Comparison of ENCODE assay signal across 1 cellular context in the genomic region with DNA sequence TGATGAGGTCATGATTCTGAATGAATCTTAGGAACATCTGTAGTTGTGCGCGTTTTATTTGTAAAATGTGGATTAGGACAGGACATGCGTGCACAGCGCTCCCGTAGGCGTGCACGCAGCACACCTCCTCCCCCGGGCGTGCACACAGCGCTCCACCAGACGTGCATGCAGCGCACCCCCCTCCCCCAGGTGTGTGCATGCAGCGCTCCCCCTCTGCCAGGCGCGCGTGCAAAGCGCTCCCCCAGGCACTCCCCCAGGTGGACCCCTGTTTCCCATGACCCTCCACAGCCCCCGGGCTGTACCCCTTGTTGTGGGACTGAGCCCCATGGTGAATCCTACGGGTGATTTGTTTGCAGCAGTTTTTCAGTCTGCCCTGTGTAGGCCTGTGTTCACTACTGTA.
TF ChIP-seq lines count a peak whose summit lies in the region.

No MANE protein-coding gene starts in this region.

TF ChIP-seq in SK-N-SH, 30 proteins besides CTCF, POLR2A, EP300 and RAD21 (continued from another document):
- TF ChIP-seq, protein P1, sequence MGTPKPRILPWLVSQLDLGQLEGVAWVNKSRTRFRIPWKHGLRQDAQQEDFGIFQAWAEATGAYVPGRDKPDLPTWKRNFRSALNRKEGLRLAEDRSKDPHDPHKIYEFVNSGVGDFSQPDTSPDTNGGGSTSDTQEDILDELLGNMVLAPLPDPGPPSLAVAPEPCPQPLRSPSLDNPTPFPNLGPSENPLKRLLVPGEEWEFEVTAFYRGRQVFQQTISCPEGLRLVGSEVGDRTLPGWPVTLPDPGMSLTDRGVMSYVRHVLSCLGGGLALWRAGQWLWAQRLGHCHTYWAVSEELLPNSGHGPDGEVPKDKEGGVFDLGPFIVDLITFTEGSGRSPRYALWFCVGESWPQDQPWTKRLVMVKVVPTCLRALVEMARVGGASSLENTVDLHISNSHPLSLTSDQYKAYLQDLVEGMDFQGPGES (IDR thresholded peaks at IDR 0.05; ENCODE audit: low read depth, low read length) = no peak
- TF ChIP-seq POLR2AphosphoS5 (IDR thresholded peaks at IDR 0.05; ENCODE audit: low read depth, low read length) (no peak), FOSL2 (IDR thresholded peaks at IDR 0.05; ENCODE audit: borderline replicate concordance, low read depth) (no peak), RCOR1 (IDR thresholded peaks at IDR 0.05; ENCODE audit: low read length) (no peak), EZH2phosphoT487 (IDR thresholded peaks at IDR 0.05; ENCODE audit: borderline replicate concordance, low read depth) (no peak), CHD2 (IDR thresholded peaks at IDR 0.05; ENCODE audit: low read length, partially characterized antibody) (no peak)
TF ChIP-seq in SK-N-SH: peak in this region for 0.
